Comparison of ENCODE assay signal across 1 cellular context in the genomic region with DNA sequence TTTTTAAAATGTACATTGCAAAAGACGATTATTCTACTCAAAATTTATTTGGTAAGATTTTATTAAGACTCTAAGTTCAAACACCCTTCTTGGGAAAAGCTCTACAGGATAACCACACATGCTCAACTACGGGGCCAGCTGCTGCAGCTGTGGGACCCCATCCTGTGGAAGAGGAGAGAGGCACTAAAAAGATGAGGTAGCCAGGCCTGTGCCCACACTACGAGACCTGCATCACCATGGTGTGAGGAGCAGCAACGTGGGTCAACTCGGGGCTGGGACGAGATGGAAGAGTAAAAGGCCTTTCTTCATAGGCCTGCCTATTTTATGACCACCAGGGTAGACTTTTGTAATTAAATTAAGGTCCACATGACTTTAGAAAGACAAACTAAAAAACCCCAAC.
TF ChIP-seq lines count a peak whose summit lies in the region.

No MANE protein-coding gene starts in this region.

TF ChIP-seq in A549, 52 proteins besides CTCF, POLR2A, EP300 and RAD21:
- TF ChIP-seq TP53 (CRISPR knock-in tag; IDR thresholded peaks at IDR 0.05) = no peak
- TF ChIP-seq POLR2AphosphoS2 (conservative IDR thresholded peaks at IDR 0.05; ENCODE audit: low read length) = no peak
- no peak for TF ChIP-seq FOSL2 (IDR thresholded peaks at IDR 0.05)
- no peak for TF ChIP-seq FOSL2 (CRISPR knock-in tag; IDR thresholded peaks at IDR 0.05)
- TF ChIP-seq, protein P1, sequence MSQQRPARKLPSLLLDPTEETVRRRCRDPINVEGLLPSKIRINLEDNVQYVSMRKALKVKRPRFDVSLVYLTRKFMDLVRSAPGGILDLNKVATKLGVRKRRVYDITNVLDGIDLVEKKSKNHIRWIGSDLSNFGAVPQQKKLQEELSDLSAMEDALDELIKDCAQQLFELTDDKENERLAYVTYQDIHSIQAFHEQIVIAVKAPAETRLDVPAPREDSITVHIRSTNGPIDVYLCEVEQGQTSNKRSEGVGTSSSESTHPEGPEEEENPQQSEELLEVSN (IDR thresholded peaks at IDR 0.05; ENCODE audit: borderline replicate concordance, low read depth) = no peak
- TF ChIP-seq RNF2 (IDR thresholded peaks at IDR 0.05; ENCODE audit: borderline replicate concordance, low read depth) = no peak
- TF ChIP-seq TFCP2L1 (CRISPR knock-in tag; IDR thresholded peaks at IDR 0.05) = no peak
- TF ChIP-seq BHLHE40 (IDR thresholded peaks at IDR 0.05; ENCODE audit: low read depth, low read length) = no peak
- TF ChIP-seq, protein P2, sequence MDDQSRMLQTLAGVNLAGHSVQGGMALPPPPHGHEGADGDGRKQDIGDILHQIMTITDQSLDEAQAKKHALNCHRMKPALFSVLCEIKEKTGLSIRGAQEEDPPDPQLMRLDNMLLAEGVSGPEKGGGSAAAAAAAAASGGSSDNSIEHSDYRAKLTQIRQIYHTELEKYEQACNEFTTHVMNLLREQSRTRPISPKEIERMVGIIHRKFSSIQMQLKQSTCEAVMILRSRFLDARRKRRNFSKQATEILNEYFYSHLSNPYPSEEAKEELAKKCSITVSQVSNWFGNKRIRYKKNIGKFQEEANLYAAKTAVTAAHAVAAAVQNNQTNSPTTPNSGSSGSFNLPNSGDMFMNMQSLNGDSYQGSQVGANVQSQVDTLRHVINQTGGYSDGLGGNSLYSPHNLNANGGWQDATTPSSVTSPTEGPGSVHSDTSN (IDR thresholded peaks at IDR 0.05) = no peak
- no peak for TF ChIP-seq HEYL (CRISPR knock-in tag; IDR thresholded peaks at IDR 0.05)
- TF ChIP-seq, protein P3, sequence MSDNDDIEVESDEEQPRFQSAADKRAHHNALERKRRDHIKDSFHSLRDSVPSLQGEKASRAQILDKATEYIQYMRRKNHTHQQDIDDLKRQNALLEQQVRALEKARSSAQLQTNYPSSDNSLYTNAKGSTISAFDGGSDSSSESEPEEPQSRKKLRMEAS (IDR thresholded peaks at IDR 0.05) = no peak
- no peak for TF ChIP-seq ZFP36 (IDR thresholded peaks at IDR 0.05; ENCODE audit: borderline replicate concordance, partially characterized antibody)
